1 cellular context compared by ENCODE assay signal in the genomic region with DNA sequence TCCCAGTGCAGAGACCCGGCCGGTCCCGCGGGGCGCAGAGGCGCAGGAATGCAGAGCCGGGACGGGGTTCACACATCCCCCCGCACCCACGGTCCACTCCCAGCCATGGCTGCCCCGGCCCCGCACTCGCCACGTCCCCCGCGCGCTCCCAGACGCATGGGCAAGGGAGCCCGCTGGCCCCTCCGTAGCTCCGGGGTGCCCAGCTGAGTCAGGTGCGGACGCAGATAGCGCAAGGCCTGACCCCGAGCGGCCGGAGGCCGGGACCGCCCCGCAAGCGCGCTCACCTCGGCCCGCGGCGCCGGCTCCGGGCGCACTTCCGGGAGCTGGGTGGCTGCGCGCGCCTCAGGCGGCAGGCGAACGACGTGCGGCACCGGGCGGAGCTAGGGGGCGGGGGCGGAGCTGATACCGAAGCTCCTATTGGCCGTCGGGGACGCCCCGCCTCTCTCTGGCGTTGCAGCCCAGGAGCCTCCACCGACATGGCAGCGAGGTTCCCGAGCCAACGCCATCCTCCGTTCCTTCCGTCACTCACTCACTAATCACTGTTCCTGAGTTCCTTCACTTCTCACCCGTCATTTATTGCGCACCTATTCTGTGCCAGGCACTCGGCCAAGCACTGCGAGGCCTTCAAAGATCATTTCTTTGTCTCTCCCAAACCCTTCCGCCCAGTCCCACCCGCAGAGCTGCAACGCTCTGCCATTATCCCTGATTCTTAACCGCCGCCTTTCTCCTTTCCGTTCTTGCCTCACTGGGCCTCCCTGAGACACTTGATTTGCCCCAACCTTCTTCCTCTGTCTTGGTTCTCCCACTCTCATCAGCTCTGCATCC.
A peak's percentile ranks its signal among the peaks of the same experiment; 100 is the strongest.
TF ChIP-seq lines count a peak whose summit lies in the region.

A gene with protein sequence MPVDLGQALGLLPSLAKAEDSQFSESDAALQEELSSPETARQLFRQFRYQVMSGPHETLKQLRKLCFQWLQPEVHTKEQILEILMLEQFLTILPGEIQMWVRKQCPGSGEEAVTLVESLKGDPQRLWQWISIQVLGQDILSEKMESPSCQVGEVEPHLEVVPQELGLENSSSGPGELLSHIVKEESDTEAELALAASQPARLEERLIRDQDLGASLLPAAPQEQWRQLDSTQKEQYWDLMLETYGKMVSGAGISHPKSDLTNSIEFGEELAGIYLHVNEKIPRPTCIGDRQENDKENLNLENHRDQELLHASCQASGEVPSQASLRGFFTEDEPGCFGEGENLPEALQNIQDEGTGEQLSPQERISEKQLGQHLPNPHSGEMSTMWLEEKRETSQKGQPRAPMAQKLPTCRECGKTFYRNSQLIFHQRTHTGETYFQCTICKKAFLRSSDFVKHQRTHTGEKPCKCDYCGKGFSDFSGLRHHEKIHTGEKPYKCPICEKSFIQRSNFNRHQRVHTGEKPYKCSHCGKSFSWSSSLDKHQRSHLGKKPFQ (minus strand): TSS at position 329 of the 825 bp plus-strand sequence. CDS start 4,646 bp downstream, outside the sequence.

TF ChIP-seq in K562, 482 proteins besides CTCF, POLR2A, EP300 and RAD21 (continued from another document and continues in another):
- TF ChIP-seq, protein P1, sequence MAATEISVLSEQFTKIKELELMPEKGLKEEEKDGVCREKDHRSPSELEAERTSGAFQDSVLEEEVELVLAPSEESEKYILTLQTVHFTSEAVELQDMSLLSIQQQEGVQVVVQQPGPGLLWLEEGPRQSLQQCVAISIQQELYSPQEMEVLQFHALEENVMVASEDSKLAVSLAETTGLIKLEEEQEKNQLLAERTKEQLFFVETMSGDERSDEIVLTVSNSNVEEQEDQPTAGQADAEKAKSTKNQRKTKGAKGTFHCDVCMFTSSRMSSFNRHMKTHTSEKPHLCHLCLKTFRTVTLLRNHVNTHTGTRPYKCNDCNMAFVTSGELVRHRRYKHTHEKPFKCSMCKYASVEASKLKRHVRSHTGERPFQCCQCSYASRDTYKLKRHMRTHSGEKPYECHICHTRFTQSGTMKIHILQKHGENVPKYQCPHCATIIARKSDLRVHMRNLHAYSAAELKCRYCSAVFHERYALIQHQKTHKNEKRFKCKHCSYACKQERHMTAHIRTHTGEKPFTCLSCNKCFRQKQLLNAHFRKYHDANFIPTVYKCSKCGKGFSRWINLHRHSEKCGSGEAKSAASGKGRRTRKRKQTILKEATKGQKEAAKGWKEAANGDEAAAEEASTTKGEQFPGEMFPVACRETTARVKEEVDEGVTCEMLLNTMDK (IDR thresholded peaks at IDR 0.05; ENCODE audit: borderline replicate concordance, insufficient read depth, low read depth, low read length, poor library complexity, severe bottlenecking) = no peak
- TF ChIP-seq CHAMP1 (IDR thresholded peaks at IDR 0.05) (0 out of 2 replicates have a peak, but pooled peaks have one; percentile 39), RUNX1 (IDR thresholded peaks at IDR 0.05; ENCODE audit: low read depth) (no peak), HNRNPK (IDR thresholded peaks at IDR 0.05; ENCODE audit: low read depth, low read length, poor library complexity, severe bottlenecking) (peak; percentile 63), PTBP1 (IDR thresholded peaks at IDR 0.05; ENCODE audit: low read depth, low read length) (no peak), SIN3B (IDR thresholded peaks at IDR 0.05; ENCODE audit: low read depth) (peak; percentile 60; the same call in 1 of the 2 replicates), ELF2 (CRISPR knock-in tag; IDR thresholded peaks at IDR 0.05) (peak; percentile 79), ZFX (CRISPR knock-in tag; IDR thresholded peaks at IDR 0.05) (peak; percentile 91), BDP1 (IDR thresholded peaks at IDR 0.05; ENCODE audit: insufficient read depth, insufficient read length) (no peak), ZNF263 (CRISPR knock-in tag; IDR thresholded peaks at IDR 0.05; ENCODE audit: borderline replicate concordance) (0 out of 2 replicates have a peak, but pooled peaks have one; percentile 27), PHF21A (IDR thresholded peaks at IDR 0.05; ENCODE audit: borderline replicate concordance, low read depth) (no peak), HNRNPL (IDR thresholded peaks at IDR 0.05; ENCODE audit: low read depth, low read length) (peak; percentile 71; the same call in 1 of the 2 replicates), HNRNPLL (IDR thresholded peaks at IDR 0.05; ENCODE audit: low read depth, low read length, poor library complexity, severe bottlenecking) (peak; percentile 99), SP2 (IDR thresholded peaks at IDR 0.05; ENCODE audit: extremely low read depth, low read depth, low read length, poor library complexity, severe bottlenecking) (no peak), TAF7 (tag; IDR thresholded peaks at IDR 0.05) (peak; percentile 90), CCNT2 (IDR thresholded peaks at IDR 0.05; ENCODE audit: borderline replicate concordance, extremely low read depth, insufficient read length, low read depth, low read length) (peak; percentile 75), SP1 (CRISPR knock-in tag; IDR thresholded peaks at IDR 0.05) (0 out of 2 replicates have a peak, but pooled peaks have one; percentile 42), HCFC1 (IDR thresholded peaks at IDR 0.05; ENCODE audit: low read depth, low read length) (peak; percentile 36; the same call in 1 of the 2 replicates), NR2C2 (CRISPR knock-in tag; IDR thresholded peaks at IDR 0.05) (no peak), NR2C2 (tag; IDR thresholded peaks at IDR 0.05) (peak; percentile 84), SAP30 (IDR thresholded peaks at IDR 0.05; ENCODE audit: borderline replicate concordance, insufficient read depth, low read depth, low read length, poor library complexity, severe bottlenecking) (peak; percentile 49), RBM25 (IDR thresholded peaks at IDR 0.05; ENCODE audit: low read depth, low read length, severe bottlenecking) (peak; percentile 22), CBFA2T2 (conservative IDR thresholded peaks at IDR 0.05) (no peak), TBP (optimal IDR thresholded peaks at IDR 0.05; ENCODE audit: low read depth, low read length) (peak; percentile 74), MAFG (tag; conservative IDR thresholded peaks at IDR 0.05) (no peak), PBX2 (CRISPR knock-in tag; IDR thresholded peaks at IDR 0.05; ENCODE audit: low read depth) (no peak), PBX2 (tag; conservative IDR thresholded peaks at IDR 0.05; ENCODE audit: low read depth) (no peak), CBFA2T3 (IDR thresholded peaks at IDR 0.05) (peak; percentile 43), NFIC (IDR thresholded peaks at IDR 0.05) (0 out of 2 replicates have a peak, but pooled peaks have one; percentile 23), ATF1 (CRISPR knock-in tag; IDR thresholded peaks at IDR 0.05) (no peak), ATF1 (tag; IDR thresholded peaks at IDR 0.05) (peak; percentile 72; the same call in 1 of the 2 replicates), CSDE1 (IDR thresholded peaks at IDR 0.05) (peak in 1 of 2 experiments; percentile 69; a peak in 1 of 4 replicates), GATAD2B (IDR thresholded peaks at IDR 0.05; ENCODE audit: borderline replicate concordance) (peak; percentile 51), NR2C1 (IDR thresholded peaks at IDR 0.05) (no peak), NR2C1 (tag; IDR thresholded peaks at IDR 0.05) (0 out of 2 replicates have a peak, but pooled peaks have one; percentile 25)
- TF ChIP-seq, protein P2, sequence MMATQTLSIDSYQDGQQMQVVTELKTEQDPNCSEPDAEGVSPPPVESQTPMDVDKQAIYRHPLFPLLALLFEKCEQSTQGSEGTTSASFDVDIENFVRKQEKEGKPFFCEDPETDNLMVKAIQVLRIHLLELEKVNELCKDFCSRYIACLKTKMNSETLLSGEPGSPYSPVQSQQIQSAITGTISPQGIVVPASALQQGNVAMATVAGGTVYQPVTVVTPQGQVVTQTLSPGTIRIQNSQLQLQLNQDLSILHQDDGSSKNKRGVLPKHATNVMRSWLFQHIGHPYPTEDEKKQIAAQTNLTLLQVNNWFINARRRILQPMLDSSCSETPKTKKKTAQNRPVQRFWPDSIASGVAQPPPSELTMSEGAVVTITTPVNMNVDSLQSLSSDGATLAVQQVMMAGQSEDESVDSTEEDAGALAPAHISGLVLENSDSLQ (IDR thresholded peaks at IDR 0.05) = peak; percentile 55; the same call in 1 of the 2 replicates
- TF ChIP-seq, protein P3, sequence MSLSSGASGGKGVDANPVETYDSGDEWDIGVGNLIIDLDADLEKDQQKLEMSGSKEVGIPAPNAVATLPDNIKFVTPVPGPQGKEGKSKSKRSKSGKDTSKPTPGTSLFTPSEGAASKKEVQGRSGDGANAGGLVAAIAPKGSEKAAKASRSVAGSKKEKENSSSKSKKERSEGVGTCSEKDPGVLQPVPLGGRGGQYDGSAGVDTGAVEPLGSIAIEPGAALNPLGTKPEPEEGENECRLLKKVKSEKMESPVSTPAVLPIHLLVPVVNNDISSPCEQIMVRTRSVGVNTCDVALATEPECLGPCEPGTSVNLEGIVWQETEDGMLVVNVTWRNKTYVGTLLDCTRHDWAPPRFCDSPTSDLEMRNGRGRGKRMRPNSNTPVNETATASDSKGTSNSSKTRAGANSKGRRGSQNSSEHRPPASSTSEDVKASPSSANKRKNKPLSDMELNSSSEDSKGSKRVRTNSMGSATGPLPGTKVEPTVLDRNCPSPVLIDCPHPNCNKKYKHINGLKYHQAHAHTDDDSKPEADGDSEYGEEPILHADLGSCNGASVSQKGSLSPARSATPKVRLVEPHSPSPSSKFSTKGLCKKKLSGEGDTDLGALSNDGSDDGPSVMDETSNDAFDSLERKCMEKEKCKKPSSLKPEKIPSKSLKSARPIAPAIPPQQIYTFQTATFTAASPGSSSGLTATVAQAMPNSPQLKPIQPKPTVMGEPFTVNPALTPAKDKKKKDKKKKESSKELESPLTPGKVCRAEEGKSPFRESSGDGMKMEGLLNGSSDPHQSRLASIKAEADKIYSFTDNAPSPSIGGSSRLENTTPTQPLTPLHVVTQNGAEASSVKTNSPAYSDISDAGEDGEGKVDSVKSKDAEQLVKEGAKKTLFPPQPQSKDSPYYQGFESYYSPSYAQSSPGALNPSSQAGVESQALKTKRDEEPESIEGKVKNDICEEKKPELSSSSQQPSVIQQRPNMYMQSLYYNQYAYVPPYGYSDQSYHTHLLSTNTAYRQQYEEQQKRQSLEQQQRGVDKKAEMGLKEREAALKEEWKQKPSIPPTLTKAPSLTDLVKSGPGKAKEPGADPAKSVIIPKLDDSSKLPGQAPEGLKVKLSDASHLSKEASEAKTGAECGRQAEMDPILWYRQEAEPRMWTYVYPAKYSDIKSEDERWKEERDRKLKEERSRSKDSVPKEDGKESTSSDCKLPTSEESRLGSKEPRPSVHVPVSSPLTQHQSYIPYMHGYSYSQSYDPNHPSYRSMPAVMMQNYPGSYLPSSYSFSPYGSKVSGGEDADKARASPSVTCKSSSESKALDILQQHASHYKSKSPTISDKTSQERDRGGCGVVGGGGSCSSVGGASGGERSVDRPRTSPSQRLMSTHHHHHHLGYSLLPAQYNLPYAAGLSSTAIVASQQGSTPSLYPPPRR (CRISPR knock-in tag; IDR thresholded peaks at IDR 0.05; ENCODE audit: borderline replicate concordance) = no peak
